29 cellular contexts compared by ENCODE assay signal in the genomic region with DNA sequence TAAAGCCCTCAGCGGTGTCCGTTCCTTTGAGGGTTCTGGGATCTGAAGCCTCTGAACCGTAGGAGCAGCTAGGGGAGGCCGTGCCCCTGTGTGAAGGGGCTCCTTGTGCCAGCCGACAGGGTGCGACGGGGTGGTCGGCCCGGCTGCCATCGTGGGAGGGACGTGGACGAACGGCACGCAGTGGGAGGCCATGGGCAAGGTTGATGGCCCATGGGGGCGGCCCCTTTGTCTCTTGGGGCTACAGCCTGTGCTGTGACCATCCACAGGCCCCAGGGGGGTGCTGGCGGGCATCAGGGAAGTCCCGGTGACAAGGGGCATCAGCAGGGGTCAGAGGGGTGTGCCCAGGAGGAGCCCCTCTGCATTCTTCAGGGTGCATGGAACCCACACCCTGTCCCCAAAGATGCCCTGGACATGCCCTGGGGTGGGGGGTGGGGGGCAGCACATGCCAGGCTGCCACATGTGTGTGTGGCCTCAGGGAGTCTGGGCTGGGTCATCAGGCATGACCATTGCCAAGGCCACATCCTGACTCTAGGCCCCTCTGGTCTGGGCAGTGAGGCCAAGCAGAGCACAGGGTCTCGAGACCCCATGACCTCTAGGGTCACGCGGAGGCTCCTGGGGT. TPM values are rescaled to one million over a fixed set of nuclear protein-coding genes. Genes with fewer than 3 reads are reported as not detected.
"Had no signal": no experiment of that assay in that cellular context is flagged by ENCODE, and none has a peak within 500 bp of the region (broad histone marks: within the 10 kb centered on the region; RNA-seq: fewer than 3 reads in every experiment).

No MANE protein-coding gene starts in this region.

- ATAC-seq: activated CD8-positive, alpha-beta T cell treated with anti-CD3 and anti-CD28 coated beads for 36 hours; activated naive CD4-positive, alpha-beta T cell treated with anti-CD3 and anti-CD28 coated beads, Interleukin-2, amount 50 U/mL, for 72 hours; activated T-cell treated with anti-CD3 and anti-CD28 coated beads, Interleukin-2, amount 50 U/mL, for 72 hours; activated T-helper 17 cell treated with anti-CD3 and anti-CD28 coated beads, Interleukin-2, amount 50 U/mL, for 72 hours; PC-3; T-cell; T-helper 17 cell had no signal

- H3K4me3 Mint-ChIP-seq: activated CD8-positive, alpha-beta T cell treated with anti-CD3 and anti-CD28 coated beads for 36 hours; activated naive CD4-positive, alpha-beta T cell treated with anti-CD3 and anti-CD28 coated beads for 36 hours; activated T-cell treated with anti-CD3 and anti-CD28 coated beads, Interleukin-2, amount 50 U/mL, for 72 hours; activated T-helper 17 cell treated with anti-CD3 and anti-CD28 coated beads, Interleukin-2, amount 50 U/mL, for 72 hours; T-cell; T-helper 17 cell had no signal

- H3K4me3 ChIP-seq: ascending aorta, cardiac muscle cell, Peyer's patch had no signal

- H3K27me3 ChIP-seq: ascending aorta, cardiac muscle cell, Peyer's patch had no signal

- H3K27ac Mint-ChIP-seq: activated CD8-positive, alpha-beta T cell treated with anti-CD3 and anti-CD28 coated beads for 36 hours; activated naive CD4-positive, alpha-beta T cell treated with anti-CD3 and anti-CD28 coated beads for 36 hours; activated T-cell treated with anti-CD3 and anti-CD28 coated beads, Interleukin-2, amount 50 U/mL, for 72 hours; activated T-helper 17 cell treated with anti-CD3 and anti-CD28 coated beads, Interleukin-2, amount 50 U/mL, for 72 hours; T-cell; T-helper 17 cell had no signal

- H3K27me3 Mint-ChIP-seq: activated CD8-positive, alpha-beta T cell treated with anti-CD3 and anti-CD28 coated beads for 36 hours; activated T-helper 17 cell treated with anti-CD3 and anti-CD28 coated beads, Interleukin-2, amount 50 U/mL, for 72 hours; T-cell; T-helper 17 cell had no signal

- H3K9me3 ChIP-seq: ascending aorta, Peyer's patch had no signal

- H3K27ac ChIP-seq: ascending aorta, cardiac muscle cell, Peyer's patch, WERI-Rb-1 had no signal

- DNase-seq: activated CD4-positive, alpha-beta T cell treated with anti-CD3 and anti-CD28 coated beads for 1 hour; activated CD4-positive, alpha-beta T cell treated with anti-CD3 and anti-CD28 coated beads, Interleukin-2, amount 50 U/mL, for 4 hours; activated CD4-positive, CD25-positive, alpha-beta regulatory T cell; activated gamma-delta T cell treated with Interleukin-2 at 50 U/mL for 16 hours; activated T-cell treated with anti-CD3 and anti-CD28 coated beads, Interleukin-2, amount 50 U/mL, for 1 hour; activated T-cell treated with anti-CD3 and anti-CD28 coated beads, Interleukin-2, amount 50 U/mL, for 72 hours; cerebellar nuclear complex; NCI-H1105; NCI-H1417 treated with DMSO at 0.1 percent for 48 hours; NCI-H187 treated with DMSO at 0.1 percent for 48 hours; NCI-H2081; NCI-H226; NCI-H446 treated with DMSO at 0.1 percent for 48 hours; NK-92 treated with Interleukin-12 subunit alpha and Interleukin-12 subunit beta, amount 100 ng/mL, for 24 hours; PC-3; Peyer's patch; SIG-M5; T-helper 17 cell; T-helper 9 cell; WERI-Rb-1 had no signal

- H3K4me1 ChIP-seq: ascending aorta had no signal

- H3K9me3 Mint-ChIP-seq: activated CD8-positive, alpha-beta T cell treated with anti-CD3 and anti-CD28 coated beads for 36 hours; activated naive CD4-positive, alpha-beta T cell treated with anti-CD3 and anti-CD28 coated beads for 36 hours; activated naive CD4-positive, alpha-beta T cell treated with anti-CD3 and anti-CD28 coated beads, Interleukin-2, amount 50 U/mL, for 72 hours; activated T-cell treated with anti-CD3 and anti-CD28 coated beads, Interleukin-2, amount 50 U/mL, for 72 hours; activated T-helper 17 cell treated with anti-CD3 and anti-CD28 coated beads, Interleukin-2, amount 50 U/mL, for 72 hours; T-cell had no signal

RNA-seq across cellular contexts. Expression of a gene that starts 49.6 kb away (rescaled TPM):
- total RNA-seq: activated CD8-positive, alpha-beta memory T cell treated with anti-CD3 and anti-CD28 coated beads for 36 hours; activated CD8-positive, alpha-beta T cell treated with anti-CD3 and anti-CD28 coated beads for 36 hours; ascending aorta; MCF 10A; PC-3 had no signal
